In the genomic region with DNA sequence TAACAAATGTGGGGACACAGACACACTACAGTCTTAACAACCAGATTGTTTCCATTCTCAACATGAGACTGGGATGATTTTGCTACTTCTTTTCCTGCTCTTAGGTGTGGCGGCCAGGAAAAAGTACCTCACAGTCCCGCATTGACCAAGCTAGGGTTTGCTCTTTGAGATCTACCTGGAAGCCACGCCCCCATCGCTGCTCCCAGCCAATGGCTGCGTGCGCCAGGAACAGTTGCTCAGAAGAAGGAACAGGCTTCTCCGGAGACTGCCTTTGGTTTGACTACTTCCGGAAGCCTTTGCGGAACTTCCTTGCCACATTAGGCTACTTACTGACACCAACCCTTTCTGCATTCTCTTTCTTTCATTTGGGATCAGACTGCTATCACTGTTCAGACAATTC, we compare ENCODE assay signal across 1 cellular context.
TF ChIP-seq lines count a peak whose summit lies in the region.

No MANE protein-coding gene starts in this region.

TF ChIP-seq in H1, 55 proteins besides CTCF, POLR2A, EP300 and RAD21 (continued from another document):
- TF ChIP-seq, protein P1, sequence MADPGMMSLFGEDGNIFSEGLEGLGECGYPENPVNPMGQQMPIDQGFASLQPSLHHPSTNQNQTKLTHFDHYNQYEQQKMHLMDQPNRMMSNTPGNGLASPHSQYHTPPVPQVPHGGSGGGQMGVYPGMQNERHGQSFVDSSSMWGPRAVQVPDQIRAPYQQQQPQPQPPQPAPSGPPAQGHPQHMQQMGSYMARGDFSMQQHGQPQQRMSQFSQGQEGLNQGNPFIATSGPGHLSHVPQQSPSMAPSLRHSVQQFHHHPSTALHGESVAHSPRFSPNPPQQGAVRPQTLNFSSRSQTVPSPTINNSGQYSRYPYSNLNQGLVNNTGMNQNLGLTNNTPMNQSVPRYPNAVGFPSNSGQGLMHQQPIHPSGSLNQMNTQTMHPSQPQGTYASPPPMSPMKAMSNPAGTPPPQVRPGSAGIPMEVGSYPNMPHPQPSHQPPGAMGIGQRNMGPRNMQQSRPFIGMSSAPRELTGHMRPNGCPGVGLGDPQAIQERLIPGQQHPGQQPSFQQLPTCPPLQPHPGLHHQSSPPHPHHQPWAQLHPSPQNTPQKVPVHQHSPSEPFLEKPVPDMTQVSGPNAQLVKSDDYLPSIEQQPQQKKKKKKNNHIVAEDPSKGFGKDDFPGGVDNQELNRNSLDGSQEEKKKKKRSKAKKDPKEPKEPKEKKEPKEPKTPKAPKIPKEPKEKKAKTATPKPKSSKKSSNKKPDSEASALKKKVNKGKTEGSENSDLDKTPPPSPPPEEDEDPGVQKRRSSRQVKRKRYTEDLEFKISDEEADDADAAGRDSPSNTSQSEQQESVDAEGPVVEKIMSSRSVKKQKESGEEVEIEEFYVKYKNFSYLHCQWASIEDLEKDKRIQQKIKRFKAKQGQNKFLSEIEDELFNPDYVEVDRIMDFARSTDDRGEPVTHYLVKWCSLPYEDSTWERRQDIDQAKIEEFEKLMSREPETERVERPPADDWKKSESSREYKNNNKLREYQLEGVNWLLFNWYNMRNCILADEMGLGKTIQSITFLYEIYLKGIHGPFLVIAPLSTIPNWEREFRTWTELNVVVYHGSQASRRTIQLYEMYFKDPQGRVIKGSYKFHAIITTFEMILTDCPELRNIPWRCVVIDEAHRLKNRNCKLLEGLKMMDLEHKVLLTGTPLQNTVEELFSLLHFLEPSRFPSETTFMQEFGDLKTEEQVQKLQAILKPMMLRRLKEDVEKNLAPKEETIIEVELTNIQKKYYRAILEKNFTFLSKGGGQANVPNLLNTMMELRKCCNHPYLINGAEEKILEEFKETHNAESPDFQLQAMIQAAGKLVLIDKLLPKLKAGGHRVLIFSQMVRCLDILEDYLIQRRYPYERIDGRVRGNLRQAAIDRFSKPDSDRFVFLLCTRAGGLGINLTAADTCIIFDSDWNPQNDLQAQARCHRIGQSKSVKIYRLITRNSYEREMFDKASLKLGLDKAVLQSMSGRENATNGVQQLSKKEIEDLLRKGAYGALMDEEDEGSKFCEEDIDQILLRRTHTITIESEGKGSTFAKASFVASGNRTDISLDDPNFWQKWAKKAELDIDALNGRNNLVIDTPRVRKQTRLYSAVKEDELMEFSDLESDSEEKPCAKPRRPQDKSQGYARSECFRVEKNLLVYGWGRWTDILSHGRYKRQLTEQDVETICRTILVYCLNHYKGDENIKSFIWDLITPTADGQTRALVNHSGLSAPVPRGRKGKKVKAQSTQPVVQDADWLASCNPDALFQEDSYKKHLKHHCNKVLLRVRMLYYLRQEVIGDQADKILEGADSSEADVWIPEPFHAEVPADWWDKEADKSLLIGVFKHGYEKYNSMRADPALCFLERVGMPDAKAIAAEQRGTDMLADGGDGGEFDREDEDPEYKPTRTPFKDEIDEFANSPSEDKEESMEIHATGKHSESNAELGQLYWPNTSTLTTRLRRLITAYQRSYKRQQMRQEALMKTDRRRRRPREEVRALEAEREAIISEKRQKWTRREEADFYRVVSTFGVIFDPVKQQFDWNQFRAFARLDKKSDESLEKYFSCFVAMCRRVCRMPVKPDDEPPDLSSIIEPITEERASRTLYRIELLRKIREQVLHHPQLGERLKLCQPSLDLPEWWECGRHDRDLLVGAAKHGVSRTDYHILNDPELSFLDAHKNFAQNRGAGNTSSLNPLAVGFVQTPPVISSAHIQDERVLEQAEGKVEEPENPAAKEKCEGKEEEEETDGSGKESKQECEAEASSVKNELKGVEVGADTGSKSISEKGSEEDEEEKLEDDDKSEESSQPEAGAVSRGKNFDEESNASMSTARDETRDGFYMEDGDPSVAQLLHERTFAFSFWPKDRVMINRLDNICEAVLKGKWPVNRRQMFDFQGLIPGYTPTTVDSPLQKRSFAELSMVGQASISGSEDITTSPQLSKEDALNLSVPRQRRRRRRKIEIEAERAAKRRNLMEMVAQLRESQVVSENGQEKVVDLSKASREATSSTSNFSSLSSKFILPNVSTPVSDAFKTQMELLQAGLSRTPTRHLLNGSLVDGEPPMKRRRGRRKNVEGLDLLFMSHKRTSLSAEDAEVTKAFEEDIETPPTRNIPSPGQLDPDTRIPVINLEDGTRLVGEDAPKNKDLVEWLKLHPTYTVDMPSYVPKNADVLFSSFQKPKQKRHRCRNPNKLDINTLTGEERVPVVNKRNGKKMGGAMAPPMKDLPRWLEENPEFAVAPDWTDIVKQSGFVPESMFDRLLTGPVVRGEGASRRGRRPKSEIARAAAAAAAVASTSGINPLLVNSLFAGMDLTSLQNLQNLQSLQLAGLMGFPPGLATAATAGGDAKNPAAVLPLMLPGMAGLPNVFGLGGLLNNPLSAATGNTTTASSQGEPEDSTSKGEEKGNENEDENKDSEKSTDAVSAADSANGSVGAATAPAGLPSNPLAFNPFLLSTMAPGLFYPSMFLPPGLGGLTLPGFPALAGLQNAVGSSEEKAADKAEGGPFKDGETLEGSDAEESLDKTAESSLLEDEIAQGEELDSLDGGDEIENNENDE (IDR thresholded peaks at IDR 0.05; ENCODE audit: insufficient replicate concordance, low read length): no peak
- no peak for TF ChIP-seq ASH2L (IDR thresholded peaks at IDR 0.05; ENCODE audit: low read length)
- no peak for TF ChIP-seq MAFK (IDR thresholded peaks at IDR 0.05; ENCODE audit: low read depth, low read length)
- no peak for TF ChIP-seq CTBP2 (IDR thresholded peaks at IDR 0.05; ENCODE audit: borderline replicate concordance, insufficient read depth, insufficient read length, low read length)
